8 cellular contexts compared by ENCODE assay signal in genomic region chr2:103161456-103162289, GRCh38.
DNase-seq lines count a peak whose midpoint lies in the region; ATAC-seq, FAIRE-seq and TF ChIP-seq lines count a peak whose summit lies in the region.

No MANE protein-coding gene starts in this region.

- no TSS peak for BruUV-seq in GM12878 (replicated peaks; lab: Mats Ljungman, UMichigan)

- no peaks in the 10 kb centered on the region for H3K27me3 ChIP-seq in AG04450 (ENCODE audit: control insufficient read depth, insufficient read depth, low read length)
- no peaks in the 10 kb centered on the region for H3K27me3 ChIP-seq in GM12878 (replicated peaks in 1 of 2; ENCODE audit: control insufficient read depth in 2 of 2, insufficient read depth in 2 of 2, low read length in 1 of 2)
- H3K27me3 ChIP-seq in upper lobe of right lung = no peaks in the 10 kb centered on the region

- DNase-seq in AG04450 (ENCODE audit: low read depth, low spot score) (no peak), GM12892 (ENCODE audit: insufficient read length) (peak; percentile 19), NCI-H345 (lab: John Stamatoyannopoulos, UW) (peak; percentile 77), GM12878 (ENCODE audit: low read depth, low spot score) (no peak), kidney (no peak), upper lobe of right lung (no peak)
- DNase-seq in activated naive CD4-positive, alpha-beta T cell treated with anti-CD3 and anti-CD28 coated beads, Interleukin-2, amount 50 U/mL, for 16 hours = no peak

- peak; percentile 80 for TF ChIP-seq RAD21 in GM12878 (IDR thresholded peaks at IDR 0.05; ENCODE audit: insufficient read depth, low read depth, low read length)

- H3K27ac ChIP-seq in AG04450 (ENCODE audit: low read depth, low read length) (no peak overlapping the region), GM12878 (ENCODE audit: control insufficient read depth, insufficient read depth) (no peak overlapping the region), kidney (ENCODE audit: low read depth in 2 of 2, low read length in 2 of 2) (no peak overlapping the region), upper lobe of right lung (no peak overlapping the region)

- no peaks in the 10 kb centered on the region for H4K20me1 ChIP-seq in GM12878 (ENCODE audit: control insufficient read depth, insufficient read depth)

- H3K9me3 ChIP-seq in AG04450 (ENCODE audit: control insufficient read depth, insufficient read depth, low read length) (peaks cover 14% of the 10 kb centered on the region), GM12878 (replicated peaks; ENCODE audit: control insufficient read depth, insufficient read depth, low read length) (no peaks in the 10 kb centered on the region), kidney (ENCODE audit: control insufficient read depth in 1 of 2, low read length in 2 of 2) (no peaks in the 10 kb centered on the region), upper lobe of right lung (no peaks in the 10 kb centered on the region)

- WGBS in GM12878 (ENCODE audit: insufficient coverage, insufficient replicate concordance, low lambda C conversion rate, missing lambda C conversion rate) = 24% methylated on average over 7 of the region's 7 CpGs

- CTCF ChIA-PET in AG04450 (lab: Charles Lee) (interaction anchor here (1.5 to 2.1 kb wide), 2 partner anchors 34 to 1688 kb away, joined by 4 to 7 read pairs; no protein-coding TSS in a partner anchor), GM12878 (lab: Yijun Ruan, JAX) (interaction anchor here (0.6 to 2.3 kb wide), 25 partner anchors 8 to 1949 kb away, joined by 3 to 19 read pairs (median 3); no protein-coding TSS in a partner anchor)

- no peak overlapping the region for H2AFZ ChIP-seq in GM12878 (ENCODE audit: control insufficient read depth, low read depth, low read length)

- intact Hi-C loops in GM12878 (cut with micrococcal nuclease; ENCODE audit: unreplicated experiment) (loop anchor here (1.0 to 5.0 kb wide), 4 partner anchors 319 to 1711 kb away; no protein-coding TSS in a partner anchor), kidney (cut with DNase I) (no loop called here), upper lobe of right lung (cut with DNase I) (no loop called here)

- in situ Hi-C loops in GM12878 (cut with MboI) = loop anchor here (10.0 to 25.0 kb wide), 2 partner anchors 1251 to 1713 kb away; no protein-coding TSS in a partner anchor

- RAD21 ChIA-PET in GM12878 (lab: Charles Lee; ENCODE audit: unreplicated experiment) = interaction anchor here (1.1 to 1.7 kb wide), 2 partner anchors 29 to 1688 kb away, joined by 3 to 6 read pairs; no protein-coding TSS in a partner anchor

- H3K4me1 ChIP-seq in GM12878 (ENCODE audit: control insufficient read depth, insufficient read depth, low read length) = no peaks in the 10 kb centered on the region
- H3K4me1 ChIP-seq in kidney (ENCODE audit: control insufficient read depth in 1 of 2, insufficient read depth in 1 of 2, low read depth in 1 of 2, low read length in 2 of 2) = no peaks in the 10 kb centered on the region
- no peaks in the 10 kb centered on the region for H3K4me1 ChIP-seq in upper lobe of right lung

- no peak overlapping the region for H3K4me2 ChIP-seq in GM12878 (ENCODE audit: control insufficient read depth, insufficient read depth)

- peak; percentile 63 for ATAC-seq in HG03064 (IDR thresholded peaks at IDR 0.05; ENCODE audit: low read depth, unreplicated experiment)
- peak; percentile 80 for ATAC-seq in GM12878
- ATAC-seq in upper lobe of right lung = peak; percentile 64

- TF ChIP-seq EP300 in GM12878 (IDR thresholded peaks at IDR 0.05; ENCODE audit: borderline replicate concordance in 1 of 2, control insufficient read depth in 1 of 2, low read depth in 2 of 2, low read length in 2 of 2) = no peak

- H3K4me3 ChIP-seq in AG04450 (ENCODE audit: low read depth, low read length) = no peak overlapping the region
- no peak overlapping the region for H3K4me3 ChIP-seq in GM12878
- no peak overlapping the region for H3K4me3 ChIP-seq in kidney (ENCODE audit: low read length in 2 of 2)
- H3K4me3 ChIP-seq in upper lobe of right lung = no peak overlapping the region

- TF ChIP-seq CTCF in AG04450 (IDR thresholded peaks at IDR 0.05; ENCODE audit: low read depth, low read length) (peak; percentile 46), GM12878 (IDR thresholded peaks at IDR 0.05 in 2 of 3, conservative IDR thresholded peaks at IDR 0.05 in 1 of 3; ENCODE audit: control insufficient read depth in 2 of 3, extremely low read depth in 1 of 3, insufficient read depth in 1 of 3, low read depth in 3 of 3, low read length in 3 of 3) (peak; percentile 69 to 81 (median 80)), kidney (IDR thresholded peaks at IDR 0.05; ENCODE audit: borderline replicate concordance, extremely low read depth, insufficient read depth) (peak; percentile 82), upper lobe of right lung (IDR thresholded peaks at IDR 0.05) (peak; percentile 67)

- no peak for TF ChIP-seq POLR2A in GM12892 (IDR thresholded peaks at IDR 0.05; ENCODE audit: low read depth, low read length)
- TF ChIP-seq POLR2A in GM12878 (IDR thresholded peaks at IDR 0.05; ENCODE audit: low read depth, low read length) = no peak

- SMC1A ChIA-PET in GM12878 (lab: Charles Lee; ENCODE audit: uncharacterized antibody, unreplicated experiment) = interaction anchor here (0.9 to 3.0 kb wide), 8 partner anchors 10 to 1688 kb away, joined by 3 to 14 read pairs (median 4); no protein-coding TSS in a partner anchor

- POLR2A ChIA-PET in AG04450 (lab: Yijun Ruan, JAX) = no interaction called here
- POLR2A ChIA-PET in GM12878 (lab: Charles Lee) = no interaction called here

- FAIRE-seq in GM12892 (lab: Jason Lieb, UNC) (no peak), GM12878 (lab: Jason Lieb, UNC) (peak; percentile 80), kidney (lab: Jason Lieb, UNC) (peak; percentile 46)

- H3K9ac ChIP-seq in GM12878 (ENCODE audit: control insufficient read depth, insufficient read depth, low read length) = no peak overlapping the region
- no peak overlapping the region for H3K9ac ChIP-seq in kidney (ENCODE audit: low read length in 2 of 2)

- no peaks in the 10 kb centered on the region for H3K79me2 ChIP-seq in GM12878 (ENCODE audit: control insufficient read depth, insufficient read depth, low read length)

- no peaks in the 10 kb centered on the region for H3K36me3 ChIP-seq in GM12878 (ENCODE audit: control insufficient read depth in 2 of 2, insufficient read depth in 2 of 2, low read length in 1 of 2)
- no peaks in the 10 kb centered on the region for H3K36me3 ChIP-seq in kidney (ENCODE audit: control insufficient read depth in 1 of 2, insufficient read depth in 2 of 2, low read length in 2 of 2)
- no peaks in the 10 kb centered on the region for H3K36me3 ChIP-seq in upper lobe of right lung

TF ChIP-seq in GM12878, 131 proteins besides CTCF, POLR2A, EP300 and RAD21:
- TF ChIP-seq ESRRA (IDR thresholded peaks at IDR 0.05; ENCODE audit: low read length) = no peak
- TF ChIP-seq DPF2 (IDR thresholded peaks at IDR 0.05) = no peak
- TF ChIP-seq FOXK2 (IDR thresholded peaks at IDR 0.05) = no peak
- TF ChIP-seq TCF12 (IDR thresholded peaks at IDR 0.05; ENCODE audit: low read depth, low read length) = no peak
- no peak for TF ChIP-seq ZNF24 (IDR thresholded peaks at IDR 0.05)
- peak; percentile 60 for TF ChIP-seq SMC3 (IDR thresholded peaks at IDR 0.05; ENCODE audit: borderline replicate concordance, low read length)
- no peak for TF ChIP-seq HDGF (IDR thresholded peaks at IDR 0.05)
- TF ChIP-seq MYC (IDR thresholded peaks at IDR 0.05; ENCODE audit: insufficient read depth, insufficient read length, insufficient replicate concordance, low read length, severe bottlenecking) = no peak
- no peak for TF ChIP-seq CHD4 (IDR thresholded peaks at IDR 0.05)
- TF ChIP-seq, protein P1, sequence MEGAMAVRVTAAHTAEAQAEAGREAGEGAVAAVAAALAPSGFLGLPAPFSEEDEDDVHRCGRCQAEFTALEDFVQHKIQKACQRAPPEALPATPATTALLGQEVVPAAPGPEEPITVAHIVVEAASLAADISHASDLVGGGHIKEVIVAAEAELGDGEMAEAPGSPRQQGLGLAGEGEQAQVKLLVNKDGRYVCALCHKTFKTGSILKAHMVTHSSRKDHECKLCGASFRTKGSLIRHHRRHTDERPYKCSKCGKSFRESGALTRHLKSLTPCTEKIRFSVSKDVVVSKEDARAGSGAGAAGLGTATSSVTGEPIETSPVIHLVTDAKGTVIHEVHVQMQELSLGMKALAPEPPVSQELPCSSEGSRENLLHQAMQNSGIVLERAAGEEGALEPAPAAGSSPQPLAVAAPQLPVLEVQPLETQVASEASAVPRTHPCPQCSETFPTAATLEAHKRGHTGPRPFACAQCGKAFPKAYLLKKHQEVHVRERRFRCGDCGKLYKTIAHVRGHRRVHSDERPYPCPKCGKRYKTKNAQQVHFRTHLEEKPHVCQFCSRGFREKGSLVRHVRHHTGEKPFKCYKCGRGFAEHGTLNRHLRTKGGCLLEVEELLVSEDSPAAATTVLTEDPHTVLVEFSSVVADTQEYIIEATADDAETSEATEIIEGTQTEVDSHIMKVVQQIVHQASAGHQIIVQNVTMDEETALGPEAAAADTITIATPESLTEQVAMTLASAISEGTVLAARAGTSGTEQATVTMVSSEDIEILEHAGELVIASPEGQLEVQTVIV (IDR thresholded peaks at IDR 0.05; ENCODE audit: borderline replicate concordance, partially characterized antibody) = no peak
- 0 out of 2 replicates have a peak, but pooled peaks have one; percentile 38 for TF ChIP-seq YY1 (IDR thresholded peaks at IDR 0.05; ENCODE audit: low read depth, low read length)

Comparison
In these comparisons a context has a peak if more than half of its experiments do, and no peak if none do; other contexts are left out.
1. DNase-seq: peak in GM12892 (single experiment) and NCI-H345 (single experiment); none in AG04450 (single experiment), GM12878 (single experiment), kidney (single experiment), upper lobe of right lung (single experiment) and activated naive CD4-positive, alpha-beta T cell treated with anti-CD3 and anti-CD28 coated beads, Interleukin-2, amount 50 U/mL, for 16 hours (single experiment).
2. Peak in every context shown above with its lines, with median percentiles within 50 percentile points of each other: CTCF ChIP-seq and ATAC-seq.